In genomic region chr9:133888048-133888778, GRCh38 we compare ENCODE assay signal across 13 cellular contexts.
DNase-seq lines count a peak whose midpoint lies in the region; ATAC-seq and TF ChIP-seq lines count a peak whose summit lies in the region.
"Had no signal": no experiment of that assay in that cellular context is flagged by ENCODE, and none has a peak within 500 bp of the region (broad histone marks: within the 10 kb centered on the region; RNA-seq: fewer than 3 reads in every experiment).

No MANE protein-coding gene starts in this region.

- no peaks in the 10 kb centered on the region for H3K27me3 Mint-ChIP-seq in osteocyte (ENCODE audit: unreplicated experiment)
- H3K27me3 Mint-ChIP-seq: activated T-cell treated with anti-CD3 and anti-CD28 coated beads, Interleukin-2, amount 50 U/mL, for 24 hours; CD8-positive, alpha-beta memory T cell had no signal

- peak overlapping the region; percentile 35 for H3K27ac ChIP-seq in HEK293 (ENCODE audit: extremely low read depth, low read depth, low read length)
- H3K27ac ChIP-seq in cingulate gyrus (ENCODE audit: low read depth, low read length) = peak overlapping the region; percentile 49

- DNase-seq in NCI-H345 (lab: John Stamatoyannopoulos, UW) (peak; percentile 53), osteocyte (ENCODE audit: extremely low spot score, unreplicated experiment) (no peak), NOMO-1 treated with DMSO at 0.1 percent for 48 hours (lab: John Stamatoyannopoulos, UW; ENCODE audit: unreplicated experiment) (no peak), GM13976 (ENCODE audit: low spot score) (no peak)
- no peak for DNase-seq in activated naive CD4-positive, alpha-beta T cell treated with anti-CD3 and anti-CD28 coated beads, Interleukin-2, amount 50 U/mL, for 72 hours (ENCODE audit: low spot score in 2 of 2)
- DNase-seq in activated T-cell treated with anti-CD3 and anti-CD28 coated beads, Interleukin-2, amount 50 U/mL, for 1 hour = no peak
- DNase-seq: activated T-cell treated with anti-CD3 and anti-CD28 coated beads, Interleukin-2, amount 50 U/mL, for 24 hours; CD8-positive, alpha-beta memory T cell; central memory CD4-positive, alpha-beta T cell; kidney glomerular epithelial cell; stimulated activated CD4-positive, alpha-beta T cell treated with anti-CD3 and anti-CD28 coated beads, Interleukin-4, amount 100 ng/mL, for 24 hours had no signal

- peaks cover 51% of the 10 kb centered on the region for H3K4me1 Mint-ChIP-seq in osteocyte (ENCODE audit: unreplicated experiment)
- H3K4me1 Mint-ChIP-seq: CD8-positive, alpha-beta memory T cell had no signal

- no peak for ATAC-seq in activated naive CD4-positive, alpha-beta T cell treated with anti-CD3 and anti-CD28 coated beads, Interleukin-2, amount 50 U/mL, for 72 hours

- POLR2A ChIA-PET in HEK293 (lab: Yijun Ruan, JAX) = no interaction called here

- H3K36me3 ChIP-seq in HEK293 (ENCODE audit: control insufficient read depth in 2 of 2, insufficient read depth in 1 of 2, low read length in 2 of 2) = no peaks in the 10 kb centered on the region

- CTCF ChIA-PET in HEK293 (lab: Yijun Ruan, JAX) = interaction anchor here (0.6 to 1.2 kb wide), 3 partner anchors 22 to 1841 kb away, joined by 3 read pairs; no protein-coding TSS in a partner anchor

- in situ Hi-C loops in GM13976 (cut with MboI; ENCODE audit: low sequenced_read_pairs, unreplicated experiment) = no loop called here

- H3K9me3 Mint-ChIP-seq in osteocyte (ENCODE audit: unreplicated experiment) = no peaks in the 10 kb centered on the region
- H3K9me3 Mint-ChIP-seq in activated naive CD4-positive, alpha-beta T cell treated with anti-CD3 and anti-CD28 coated beads, Interleukin-2, amount 50 U/mL, for 72 hours = no peaks in the 10 kb centered on the region
- H3K9me3 Mint-ChIP-seq: activated T-cell treated with anti-CD3 and anti-CD28 coated beads, Interleukin-2, amount 50 U/mL, for 24 hours; CD8-positive, alpha-beta memory T cell had no signal

- H3K4me1 ChIP-seq in HEK293 (ENCODE audit: control insufficient read depth, insufficient read depth, low read length) = no peaks in the 10 kb centered on the region

- no peak overlapping the region for H3K4me3 ChIP-seq in HEK293 (ENCODE audit: low read depth, low read length)

- H3K36me3 Mint-ChIP-seq in osteocyte (ENCODE audit: unreplicated experiment) = peaks cover 1% of the 10 kb centered on the region
- H3K36me3 Mint-ChIP-seq in activated naive CD4-positive, alpha-beta T cell treated with anti-CD3 and anti-CD28 coated beads, Interleukin-2, amount 50 U/mL, for 72 hours = no peaks in the 10 kb centered on the region
- H3K36me3 Mint-ChIP-seq: CD8-positive, alpha-beta memory T cell had no signal

- no peak for TF ChIP-seq CTCF in HEK293 (tag by site-specific recombination; IDR thresholded peaks at IDR 0.05)
- TF ChIP-seq CTCF in osteocyte (IDR thresholded peaks at IDR 0.05) = no peak
- no peak for TF ChIP-seq CTCF in GM13976 (IDR thresholded peaks at IDR 0.05; ENCODE audit: borderline replicate concordance, control extremely low read depth, extremely low read depth, insufficient read depth, missing control alignments)

- peak overlapping the region; percentile 66 for H3K27ac Mint-ChIP-seq in osteocyte (ENCODE audit: unreplicated experiment)
- H3K27ac Mint-ChIP-seq in activated naive CD4-positive, alpha-beta T cell treated with anti-CD3 and anti-CD28 coated beads, Interleukin-2, amount 50 U/mL, for 72 hours = peak overlapping the region in 1 of 2 donors; percentile 59
- H3K27ac Mint-ChIP-seq: activated T-cell treated with anti-CD3 and anti-CD28 coated beads, Interleukin-2, amount 50 U/mL, for 24 hours had no signal

- H3K4me3 Mint-ChIP-seq in osteocyte (ENCODE audit: unreplicated experiment) = no peak overlapping the region
- H3K4me3 Mint-ChIP-seq: activated T-cell treated with anti-CD3 and anti-CD28 coated beads, Interleukin-2, amount 50 U/mL, for 24 hours; CD8-positive, alpha-beta memory T cell had no signal

- no peaks in the 10 kb centered on the region for H3K9me3 ChIP-seq in HEK293 (ENCODE audit: control insufficient read depth, insufficient read depth, low read depth, low read length)

TF ChIP-seq in HEK293, 187 proteins besides CTCF, POLR2A, EP300 and RAD21:
- TF ChIP-seq ZIC2 (tag by site-specific recombination; IDR thresholded peaks at IDR 0.05) (peak; percentile 58), PRDM4 (tag by site-specific recombination; IDR thresholded peaks at IDR 0.05) (peak; percentile 26; the same call in 1 of the 2 replicates), TRIM28 (IDR thresholded peaks at IDR 0.05; ENCODE audit: borderline replicate concordance, low read length) (no peak), PATZ1 (tag by site-specific recombination; IDR thresholded peaks at IDR 0.05) (0 out of 2 replicates have a peak, but pooled peaks have one; percentile 13), ZNF214 (tag by site-specific recombination; IDR thresholded peaks at IDR 0.05; ENCODE audit: borderline replicate concordance) (no peak)
